Comparison of ENCODE assay signal across 17 cellular contexts in genomic region chr3:47159153-47159552, GRCh38. TPM values are rescaled to one million over a fixed set of nuclear protein-coding genes. Genes with fewer than 3 reads are reported as not detected.
A peak's percentile ranks its signal among the peaks of the same experiment; 100 is the strongest.
DNase-seq lines count a peak whose midpoint lies in the region; ATAC-seq, FAIRE-seq and TF ChIP-seq lines count a peak whose summit lies in the region.
"Had no signal": no experiment of that assay in that cellular context is flagged by ENCODE, and none has a peak within 500 bp of the region (broad histone marks: within the 10 kb centered on the region; RNA-seq: fewer than 3 reads in every experiment).

No MANE protein-coding gene starts in this region.

- dilution Hi-C loops in IMR-90 (cut with HindIII; ENCODE audit: low sequenced_read_pairs, unreplicated experiment): no loop called here

- H2AK5ac ChIP-seq in IMR-90 (ENCODE audit: low read depth, low read length): no peak overlapping the region

- no peak overlapping the region for H4K91ac ChIP-seq in IMR-90 (ENCODE audit: insufficient read depth, low read depth, low read length)

- in situ Hi-C loops in IMR-90 (cut with MboI; ENCODE audit: low sequenced_read_pairs): no loop called here
- in situ Hi-C loops in GM12878 (cut with MboI): no loop called here

- H2AFZ ChIP-seq in DND-41 (ENCODE audit: low read depth, low read length): no peak overlapping the region
- H2AFZ ChIP-seq in IMR-90 (replicated peaks; ENCODE audit: low read length, poor library complexity): no peak overlapping the region
- no peak overlapping the region for H2AFZ ChIP-seq in GM12878 (ENCODE audit: control insufficient read depth, low read depth, low read length)

- H3K79me2 ChIP-seq in DND-41 (ENCODE audit: insufficient read depth, low read length) (peaks cover 98% of the 10 kb centered on the region), GM12878 (ENCODE audit: control insufficient read depth, insufficient read depth, low read length) (peaks cover 98% of the 10 kb centered on the region)

- ATAC-seq in DND-41 (ENCODE audit: insufficient read depth, low read depth) (no peak), IMR-90 (ENCODE audit: low read depth) (no peak), GM12878 (no peak), HG03442 (IDR thresholded peaks at IDR 0.05; ENCODE audit: unreplicated experiment) (no peak), GM18517 (IDR thresholded peaks at IDR 0.05; ENCODE audit: unreplicated experiment) (no peak)
- ATAC-seq: right cardiac atrium had no signal

- intact Hi-C loops in IMR-90 (cut with micrococcal nuclease): loop anchor here (5.0 kb wide), 1 partner anchor 42 kb away; no protein-coding TSS in a partner anchor
- intact Hi-C loops in GM12878 (cut with micrococcal nuclease; ENCODE audit: unreplicated experiment): no loop called here
- intact Hi-C loops in left ventricle myocardium inferior (cut with micrococcal nuclease): no loop called here

- no peak overlapping the region for H2BK15ac ChIP-seq in IMR-90 (ENCODE audit: low read depth, low read length)

- no CpG with 5 or more reads among the region's 1 CpG for WGBS in IMR-90 (ENCODE audit: extremely low coverage in 2 of 2, insufficient read length in 1 of 2), 2 experiments
- WGBS in GM12878 (ENCODE audit: insufficient coverage, insufficient replicate concordance, low lambda C conversion rate, missing lambda C conversion rate): 47% methylated on average over 1 of the region's 1 CpG

- H3K23ac ChIP-seq in IMR-90 (ENCODE audit: low read depth, low read length): no peak overlapping the region

- no peak overlapping the region for H3K4ac ChIP-seq in IMR-90 (ENCODE audit: low read depth, low read length)

- TF ChIP-seq POLR2A in IMR-90 (IDR thresholded peaks at IDR 0.05; ENCODE audit: low read depth, low read length): no peak
- no peak for TF ChIP-seq POLR2A in GM12878 (IDR thresholded peaks at IDR 0.05; ENCODE audit: low read depth, low read length)

- no peak overlapping the region for H3K9ac ChIP-seq in DND-41 (ENCODE audit: low read depth, low read length)
- H3K9ac ChIP-seq in IMR-90 (ENCODE audit: low read depth, low read length): no peak overlapping the region
- no peak overlapping the region; the same call in 1 of the 2 replicates for H3K9ac ChIP-seq in GM12878 (ENCODE audit: control insufficient read depth, insufficient read depth, low read length)

- no peak overlapping the region for H3K56ac ChIP-seq in IMR-90 (ENCODE audit: extremely low read depth, insufficient read depth, low read length)

- peak overlapping the region; percentile 27; the same call in 1 of the 2 replicates for H3K4me2 ChIP-seq in DND-41 (ENCODE audit: insufficient read depth, low read length)
- H3K4me2 ChIP-seq in IMR-90 (ENCODE audit: low read depth, low read length): peak overlapping the region; percentile 58; the same call in 1 of the 2 replicates
- peak overlapping the region; percentile 70 for H3K4me2 ChIP-seq in GM12878 (ENCODE audit: control insufficient read depth, insufficient read depth)

- H4K20me1 ChIP-seq in DND-41 (ENCODE audit: insufficient read depth, low read length) (peaks cover 79% of the 10 kb centered on the region), IMR-90 (ENCODE audit: insufficient read depth, low read length) (peaks cover 80% of the 10 kb centered on the region), GM12878 (ENCODE audit: control insufficient read depth, insufficient read depth) (peaks cover 7% of the 10 kb centered on the region)

- no peak overlapping the region for H3K14ac ChIP-seq in IMR-90 (replicated peaks; ENCODE audit: low read depth, low read length)

- H3K27ac ChIP-seq in DND-41 (ENCODE audit: low read length): no peak overlapping the region
- H3K27ac ChIP-seq in IMR-90 (ENCODE audit: insufficient read depth, low read length): no peak overlapping the region
- H3K27ac ChIP-seq in GM12878 (ENCODE audit: control insufficient read depth, insufficient read depth): peak overlapping the region; percentile 59
- peak overlapping the region; percentile 27 for H3K27ac ChIP-seq in neutrophil
- H3K27ac ChIP-seq in left ventricle myocardium inferior (replicated peaks): no peak overlapping the region
- H3K27ac ChIP-seq: testis had no signal

- no peaks in the 10 kb centered on the region for H3K9me3 ChIP-seq in DND-41 (ENCODE audit: insufficient read depth, low read length, severe bottlenecking)
- no peaks in the 10 kb centered on the region for H3K9me3 ChIP-seq in IMR-90 (ENCODE audit: control insufficient read depth, insufficient read depth, low read length)
- H3K9me3 ChIP-seq in GM12878 (replicated peaks; ENCODE audit: control insufficient read depth, insufficient read depth, low read length): no peaks in the 10 kb centered on the region
- H3K9me3 ChIP-seq in neutrophil: no peaks in the 10 kb centered on the region
- H3K9me3 ChIP-seq in left ventricle myocardium inferior (replicated peaks): no peaks in the 10 kb centered on the region
- H3K9me3 ChIP-seq: Peyer's patch, testis had no signal

- H3K36me3 ChIP-seq in DND-41 (ENCODE audit: insufficient read depth, low read length) (peaks cover 6% of the 10 kb centered on the region; the same call in 1 of the 2 replicates), IMR-90 (ENCODE audit: control insufficient read depth, insufficient read depth, low read length) (no peaks in the 10 kb centered on the region), GM12878 (ENCODE audit: control insufficient read depth in 2 of 2, insufficient read depth in 2 of 2, low read length in 1 of 2) (peaks cover 0 to 4% of the 10 kb centered on the region in 2 experiments; a peak in 1 of 4 replicates), neutrophil (no peaks in the 10 kb centered on the region), left ventricle myocardium inferior (no peaks in the 10 kb centered on the region)
- H3K36me3 ChIP-seq: Peyer's patch had no signal

- DNase-seq in DND-41 (no peak), IMR-90 (no peak), GM12878 (ENCODE audit: low read depth, low spot score) (no peak), left ventricle myocardium inferior (no peak)
- DNase-seq: activated CD4-positive, alpha-beta T cell treated with anti-CD3 and anti-CD28 coated beads for 1 hour; DMS79; NCI-H2081; NCI-H526 treated with DMSO at 0.1 percent for 48 hours; Peyer's patch; right cardiac atrium; testis had no signal

- RAD21 ChIA-PET in GM12878 (lab: Charles Lee; ENCODE audit: unreplicated experiment): interaction anchor here (0.8 to 1.4 kb wide), 6 partner anchors 15 to 155 kb away, joined by 3 to 5 read pairs (median 4); no protein-coding TSS in a partner anchor

- no peak overlapping the region for H3K18ac ChIP-seq in IMR-90 (ENCODE audit: low read depth, low read length)

- no peak for TF ChIP-seq EP300 in GM12878 (IDR thresholded peaks at IDR 0.05; ENCODE audit: borderline replicate concordance in 1 of 2, control insufficient read depth in 1 of 2, low read depth in 2 of 2, low read length in 2 of 2)

- no peak overlapping the region for H2BK120ac ChIP-seq in IMR-90 (ENCODE audit: low read depth, low read length)

- H3K9me1 ChIP-seq in IMR-90 (ENCODE audit: insufficient read depth, low read length): peaks cover 13% of the 10 kb centered on the region

- no peak for TF ChIP-seq RAD21 in IMR-90 (IDR thresholded peaks at IDR 0.05; ENCODE audit: low read length)
- TF ChIP-seq RAD21 in GM12878 (IDR thresholded peaks at IDR 0.05; ENCODE audit: insufficient read depth, low read depth, low read length): no peak

- H3K4me1 ChIP-seq in DND-41 (ENCODE audit: insufficient read depth, low read length) (peaks cover 33% of the 10 kb centered on the region), IMR-90 (ENCODE audit: control insufficient read depth, insufficient read depth, low read length) (peaks cover 3% of the 10 kb centered on the region), GM12878 (ENCODE audit: control insufficient read depth, insufficient read depth, low read length) (peaks cover 19% of the 10 kb centered on the region), neutrophil (ENCODE audit: control insufficient read depth in 1 of 2, insufficient read depth in 1 of 2, low read depth in 1 of 2, low read length in 1 of 2) (peaks cover 36 to 48% of the 10 kb centered on the region in 2 experiments), left ventricle myocardium inferior (peaks cover 86% of the 10 kb centered on the region)

- POLR2A ChIA-PET in IMR-90 (lab: Charles Lee; ENCODE audit: unreplicated experiment): interaction anchor here (0.7 kb wide), 1 partner anchor 9 kb away, joined by 3 read pairs; no protein-coding TSS in a partner anchor
- POLR2A ChIA-PET in GM12878 (lab: Charles Lee): interaction anchor here (0.6 to 1.5 kb wide), 6 partner anchors 10 to 46 kb away, joined by 3 to 5 read pairs (median 3); no protein-coding TSS in a partner anchor

- no peaks in the 10 kb centered on the region for H3K27me3 ChIP-seq in DND-41 (ENCODE audit: insufficient read depth, low read length, poor library complexity)
- H3K27me3 ChIP-seq in IMR-90 (ENCODE audit: control insufficient read depth, insufficient read depth, low read length): no peaks in the 10 kb centered on the region
- H3K27me3 ChIP-seq in GM12878 (replicated peaks in 1 of 2; ENCODE audit: control insufficient read depth in 2 of 2, insufficient read depth in 2 of 2, low read length in 1 of 2): no peaks in the 10 kb centered on the region
- no peaks in the 10 kb centered on the region for H3K27me3 ChIP-seq in neutrophil
- no peaks in the 10 kb centered on the region for H3K27me3 ChIP-seq in left ventricle myocardium inferior (ENCODE audit: low read depth)
- H3K27me3 ChIP-seq: Peyer's patch, testis had no signal

- TF ChIP-seq CTCF in DND-41 (IDR thresholded peaks at IDR 0.05; ENCODE audit: borderline replicate concordance, extremely low read depth, low read length, poor library complexity, severe bottlenecking): no peak
- no peak for TF ChIP-seq CTCF in IMR-90 (conservative IDR thresholded peaks at IDR 0.05; ENCODE audit: low read depth, low read length)
- no peak for TF ChIP-seq CTCF in GM12878 (IDR thresholded peaks at IDR 0.05 in 2 of 3, conservative IDR thresholded peaks at IDR 0.05 in 1 of 3; ENCODE audit: control insufficient read depth in 2 of 3, extremely low read depth in 1 of 3, insufficient read depth in 1 of 3, low read depth in 3 of 3, low read length in 3 of 3)
- no peak for TF ChIP-seq CTCF in neutrophil (IDR thresholded peaks at IDR 0.05)
- TF ChIP-seq CTCF in left ventricle myocardium inferior (IDR thresholded peaks at IDR 0.05; ENCODE audit: borderline replicate concordance): no peak

- SMC1A ChIA-PET in GM12878 (lab: Charles Lee; ENCODE audit: uncharacterized antibody, unreplicated experiment): interaction anchor here (0.7 to 7.2 kb wide), 10 partner anchors 10 to 165 kb away, joined by 3 to 40 read pairs (median 5); no protein-coding TSS in a partner anchor

- no peak overlapping the region for H2BK5ac ChIP-seq in IMR-90 (ENCODE audit: low read depth, low read length, poor library complexity, severe bottlenecking)

- H3K79me1 ChIP-seq in IMR-90 (ENCODE audit: low read depth in 1 of 2, low read length in 2 of 2): peaks cover 0 to 47% of the 10 kb centered on the region in 2 experiments; a peak in 2 of 4 replicates

- no peak overlapping the region for H2BK20ac ChIP-seq in IMR-90 (ENCODE audit: low read depth, low read length)

- FAIRE-seq in GM12878 (lab: Jason Lieb, UNC): no peak
- FAIRE-seq: colon, H1, islet of Langerhans had no signal

- H3K4me3 ChIP-seq in DND-41 (ENCODE audit: low read depth in 1 of 2, low read length in 2 of 2): no peak overlapping the region
- H3K4me3 ChIP-seq in IMR-90 (ENCODE audit: insufficient read depth, low read depth, low read length): no peak overlapping the region
- peak overlapping the region; percentile 59 for H3K4me3 ChIP-seq in GM12878
- no peak overlapping the region for H3K4me3 ChIP-seq in neutrophil (ENCODE audit: low read depth in 1 of 2, low read length in 1 of 2)
- H3K4me3 ChIP-seq in left ventricle myocardium inferior: no peak overlapping the region
- H3K4me3 ChIP-seq: Peyer's patch, testis had no signal

- no peak overlapping the region for H4K5ac ChIP-seq in IMR-90 (ENCODE audit: low read depth, low read length)

- CTCF ChIA-PET in IMR-90 (lab: Yijun Ruan, JAX) (interaction anchor here (1.0 kb wide), 1 partner anchor 9 kb away, joined by 3 read pairs; no protein-coding TSS in a partner anchor), GM12878 (lab: Yijun Ruan, JAX) (interaction anchor here (0.8 to 1.7 kb wide), 4 partner anchors 10 to 48 kb away, joined by 3 to 11 read pairs (median 4); no protein-coding TSS in a partner anchor)

- no peak overlapping the region for H4K8ac ChIP-seq in IMR-90 (ENCODE audit: low read depth in 2 of 2, low read length in 2 of 2)

- no peak overlapping the region for H2AK9ac ChIP-seq in IMR-90 (replicated peaks; ENCODE audit: low read depth, low read length, poor library complexity)

- BruUV-seq in IMR-90 (replicated peaks; lab: Mats Ljungman, UMichigan): no TSS peak
- TSS peak; percentile 1 for BruUV-seq in GM12878 (replicated peaks; lab: Mats Ljungman, UMichigan)

RNA-seq across cellular contexts. Expression of gene SETD2, which starts 4.8 kb away (rescaled TPM):
- 20.1 and 30.3 TPM in 2 replicates for total RNA-seq in IMR-90 (2012; rRNA removed)
- 14.9 and 18.3 TPM in 2 replicates for polyA plus RNA-seq in IMR-90 (2012; rRNA removed)
- 5.0 and 6.7 TPM in 2 replicates for polyA plus RNA-seq in IMR-90 (2012; cell fraction: cytosol; rRNA removed)
- 9.4 and 28.0 TPM in 2 replicates for polyA plus RNA-seq in IMR-90 (2012; cell fraction: nucleus; rRNA removed; ENCODE audit: low replicate concordance)
- total RNA-seq in GM12878 (2013; cell fraction: nucleolus; rRNA removed): 194 and 205 TPM in 2 replicates
- total RNA-seq in GM12878 (2014; rRNA removed): 26.8 and 30.1 TPM in 2 replicates
- total RNA-seq in GM12878 (2014; rRNA removed; fragmentation: Illumina TruSeq; extraction: Trizol): 40.9 and 44.0 TPM in 2 replicates
- total RNA-seq in GM12878 (2021): 36.3 and 39.3 TPM in 2 replicates
- 19.4 TPM for polyA plus RNA-seq in GM12878 (2011; ENCODE audit: low read depth)
- polyA plus RNA-seq in GM12878 (2011; rRNA removed): 30.2 and 34.9 TPM in 2 replicates
- polyA plus RNA-seq in GM12878 (2011; cell fraction: cytosol; rRNA removed): 19.5 and 20.7 TPM in 2 replicates
- 30.7 and 35.8 TPM in 2 replicates for polyA plus RNA-seq in GM12878 (2011; cell fraction: nucleus; rRNA removed)
- polyA plus RNA-seq in GM12878 (2012): 20.4 and 24.3 TPM in 2 replicates
- polyA plus RNA-seq in GM12878 (2014; fragmentation: Illumina TruSeq; extraction: Trizol): 44.9 and 52.2 TPM in 2 replicates
- 1 to 10 TPM; 8.4 to 8.5 TPM for polyA plus RNA-seq in GM12878 (2014; fragmentation: Nextera tagmentation; extraction: Ambion mirVana)
- 19.1 and 22.2 TPM in 2 replicates for polyA plus RNA-seq in GM12878 (2014; rRNA removed)
- polyA plus RNA-seq in GM12878 (2016; fragmentation: Nextera tagmentation; extraction: Ambion mirVana): 10 to 100 TPM; 21.6 to 21.9 TPM
- 51.7 and 65.0 TPM in 2 replicates for polyA minus RNA-seq in GM12878 (2011; rRNA and poly(A)+ RNA removed)
- polyA minus RNA-seq in GM12878 (2011; cell fraction: cytosol; rRNA and poly(A)+ RNA removed): 24.2 and 25.0 TPM in 2 replicates
- 33.9 and 56.1 TPM in 2 replicates for polyA minus RNA-seq in GM12878 (2011; cell fraction: nucleus; rRNA and poly(A)+ RNA removed)
- total RNA-seq in left ventricle myocardium inferior: 26.4 TPM

Comparison
In these comparisons a context has a peak if more than half of its experiments do, and no peak if none do; other contexts are left out.
1. H3K27ac ChIP-seq: peak in GM12878 (single experiment) and neutrophil (single experiment); none in DND-41 (single experiment), IMR-90 (single experiment) and left ventricle myocardium inferior (single experiment).
2. Peak in every context shown above with its lines, with median percentiles within 50 percentile points of each other: H3K4me2 ChIP-seq.